ENCODE assay signal across 4 cellular contexts in genomic region chr11:8891185-8891584, GRCh38. TPM values are rescaled to one million over a fixed set of nuclear protein-coding genes. Genes with fewer than 3 reads are reported as not detected.
"Had no signal": no experiment of that assay in that cellular context is flagged by ENCODE, and none has a peak within 500 bp of the region (broad histone marks: within the 10 kb centered on the region; RNA-seq: fewer than 3 reads in every experiment).

No MANE protein-coding gene starts in this region.

RNA-seq across cellular contexts. Expression of gene C11orf16, which starts 41.6 kb away (rescaled TPM):
- total RNA-seq: LHCN-M2, M059J, MCF 10A, NCI-H460 had no signal

RNA-seq across cellular contexts. Expression of gene ASCL3, which starts 51.6 kb away (rescaled TPM):
- total RNA-seq: LHCN-M2, M059J, MCF 10A, NCI-H460 had no signal
